In genomic region chr2:119197125-119197403, GRCh38 we compare ENCODE assay signal across 1 cellular context.
TF ChIP-seq lines count a peak whose summit lies in the region.

No MANE protein-coding gene starts in this region.

TF ChIP-seq in A549, 52 proteins besides CTCF, POLR2A, EP300 and RAD21 (continued from another document):
- TF ChIP-seq MAX (IDR thresholded peaks at IDR 0.05) = no peak
- no peak for TF ChIP-seq CBX2 (IDR thresholded peaks at IDR 0.05; ENCODE audit: borderline replicate concordance, low read depth)
- no peak for TF ChIP-seq SMC3 (IDR thresholded peaks at IDR 0.05)
